14 cellular contexts compared by ENCODE assay signal in the genomic region with DNA sequence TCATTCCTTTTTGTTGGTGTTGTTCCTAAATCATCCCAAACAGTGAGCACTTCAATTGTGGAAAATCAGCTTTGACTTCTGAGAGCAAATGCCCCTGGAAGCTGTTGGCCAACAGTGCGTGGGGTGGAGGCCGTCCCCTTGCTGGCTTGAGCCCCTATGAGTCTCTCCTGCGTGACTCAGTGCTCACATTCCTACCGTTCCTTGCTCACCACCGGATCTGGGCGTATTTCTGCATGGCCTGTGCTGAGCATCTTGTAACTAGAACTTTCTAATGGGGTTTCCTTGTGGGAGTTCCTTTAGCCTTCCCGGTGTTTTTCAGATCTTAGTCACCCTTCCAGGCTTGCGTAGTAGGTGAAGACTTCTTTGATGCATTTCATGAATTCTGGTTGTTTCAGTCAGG. TPM values are rescaled to one million over a fixed set of nuclear protein-coding genes. Genes with fewer than 3 reads are reported as not detected.
DNase-seq lines count a peak whose midpoint lies in the region; ATAC-seq and TF ChIP-seq lines count a peak whose summit lies in the region.
"Had no signal": no experiment of that assay in that cellular context is flagged by ENCODE, and none has a peak within 500 bp of the region (broad histone marks: within the 10 kb centered on the region; RNA-seq: fewer than 3 reads in every experiment).

No MANE protein-coding gene starts in this region.

- H3K4me3 Mint-ChIP-seq in natural killer cell treated with Interleukin-12 subunit alpha and Interleukin-12 subunit beta and Interleukin-15 and Interleukin-18, amount 100 ng/mL, for 72 hours = no peak overlapping the region
- H3K4me3 Mint-ChIP-seq: activated CD4-positive, alpha-beta T cell treated with anti-CD3 and anti-CD28 coated beads for 36 hours; stimulated activated memory B cell treated with anti-CD40 and anti-IgM and Interleukin-4, amounts not matched to agents 10 μg/mL and 1 μg/mL and 100 μg/mL, for 72 hours had no signal

- POLR2A ChIA-PET in SK-N-SH (lab: Yijun Ruan, JAX) = no interaction called here

- peak overlapping the region; percentile 31; the same call in 1 of the 2 replicates for H2AFZ ChIP-seq in SK-N-SH (ENCODE audit: low read depth)

- no peaks in the 10 kb centered on the region for H3K9me2 ChIP-seq in SK-N-SH

- DNase-seq in GM04504 (ENCODE audit: low read depth) (peak; percentile 92), SK-N-SH (no peak), fibroblast of pulmonary artery (ENCODE audit: low read depth) (peak; percentile 98), NCI-H446 treated with DMSO at 0.1 percent for 48 hours (lab: John Stamatoyannopoulos, UW) (no peak)
- DNase-seq in natural killer cell treated with Interleukin-12 subunit alpha and Interleukin-12 subunit beta and Interleukin-15 and Interleukin-18, amount 100 ng/mL, for 72 hours (ENCODE audit: low spot score) = no peak
- DNase-seq: activated CD4-positive, alpha-beta T cell treated with anti-CD3 and anti-CD28 coated beads for 36 hours; NCI-H2081; small intestine had no signal

- no peaks in the 10 kb centered on the region for H3K4me1 Mint-ChIP-seq in natural killer cell treated with Interleukin-12 subunit alpha and Interleukin-12 subunit beta and Interleukin-15 and Interleukin-18, amount 100 ng/mL, for 72 hours (ENCODE audit: low read depth in 2 of 2)
- H3K4me1 Mint-ChIP-seq: stimulated activated memory B cell treated with anti-CD40 and anti-IgM and Interleukin-4, amounts not matched to agents 10 μg/mL and 1 μg/mL and 100 μg/mL, for 72 hours had no signal

- 16% methylated on average over 8 of the region's 8 CpGs for WGBS in SK-N-SH (ENCODE audit: low lambda C conversion rate)

- H3K36me3 Mint-ChIP-seq in natural killer cell treated with Interleukin-12 subunit alpha and Interleukin-12 subunit beta and Interleukin-15 and Interleukin-18, amount 100 ng/mL, for 72 hours = no peaks in the 10 kb centered on the region
- H3K36me3 Mint-ChIP-seq: stimulated activated memory B cell treated with anti-CD40 and anti-IgM and Interleukin-4, amounts not matched to agents 10 μg/mL and 1 μg/mL and 100 μg/mL, for 72 hours had no signal

- no peaks in the 10 kb centered on the region for H3K9me3 Mint-ChIP-seq in natural killer cell treated with Interleukin-12 subunit alpha and Interleukin-12 subunit beta and Interleukin-15 and Interleukin-18, amount 100 ng/mL, for 72 hours

- H3K4me2 ChIP-seq in SK-N-SH (no peak overlapping the region; the same call in 1 of the 2 replicates), skeletal muscle satellite cell (ENCODE audit: low read length) (peak overlapping the region; percentile 22)

- TF ChIP-seq CTCF in SK-N-SH (IDR thresholded peaks at IDR 0.05) = no peak
- TF ChIP-seq CTCF in fibroblast of pulmonary artery (IDR thresholded peaks at IDR 0.05; ENCODE audit: low read length, missing control alignments) = no peak

- H4K20me1 ChIP-seq in SK-N-SH (ENCODE audit: insufficient read depth) = no peaks in the 10 kb centered on the region

- ATAC-seq in HG03571 (IDR thresholded peaks at IDR 0.05; ENCODE audit: unreplicated experiment) (no peak), GM21515 (IDR thresholded peaks at IDR 0.05; ENCODE audit: unreplicated experiment) (no peak)
- no peak for ATAC-seq in natural killer cell treated with Interleukin-12 subunit alpha and Interleukin-12 subunit beta and Interleukin-15 and Interleukin-18, amount 100 ng/mL, for 72 hours
- ATAC-seq: activated CD4-positive, alpha-beta T cell treated with anti-CD3 and anti-CD28 coated beads for 36 hours; stimulated activated memory B cell treated with anti-CD40 and anti-IgM and Interleukin-4, amounts not matched to agents 10 μg/mL and 1 μg/mL and 100 μg/mL, for 72 hours had no signal

- H3F3A ChIP-seq in SK-N-SH (replicated peaks; ENCODE audit: insufficient read depth) = peaks cover 12% of the 10 kb centered on the region

- no peak overlapping the region for H3K4me3 ChIP-seq in SK-N-SH (ENCODE audit: low read depth in 2 of 2, low read length in 1 of 2)
- no peak overlapping the region for H3K4me3 ChIP-seq in fibroblast of pulmonary artery (replicated peaks; ENCODE audit: low read depth, low read length)
- H3K4me3 ChIP-seq in skeletal muscle satellite cell (ENCODE audit: low read length) = no peak overlapping the region
- H3K4me3 ChIP-seq: lung had no signal

- H3K27me3 Mint-ChIP-seq in natural killer cell treated with Interleukin-12 subunit alpha and Interleukin-12 subunit beta and Interleukin-15 and Interleukin-18, amount 100 ng/mL, for 72 hours = peaks cover 0 to 11% of the 10 kb centered on the region in 2 donors

- H3K9me3 ChIP-seq in SK-N-SH = no peaks in the 10 kb centered on the region
- H3K9me3 ChIP-seq in skeletal muscle satellite cell (replicated peaks; ENCODE audit: low read length) = no peaks in the 10 kb centered on the region

- CTCF ChIA-PET in SK-N-SH (lab: Yijun Ruan, JAX) = interaction anchor here (1.6 kb wide), 1 partner anchor 12 kb away, joined by 4 read pairs; no protein-coding TSS in a partner anchor

- no peak overlapping the region for H3K27ac Mint-ChIP-seq in natural killer cell treated with Interleukin-12 subunit alpha and Interleukin-12 subunit beta and Interleukin-15 and Interleukin-18, amount 100 ng/mL, for 72 hours
- H3K27ac Mint-ChIP-seq: stimulated activated memory B cell treated with anti-CD40 and anti-IgM and Interleukin-4, amounts not matched to agents 10 μg/mL and 1 μg/mL and 100 μg/mL, for 72 hours had no signal

- TF ChIP-seq EP300 in SK-N-SH (IDR thresholded peaks at IDR 0.05; ENCODE audit: borderline replicate concordance in 1 of 2, low read depth in 1 of 2, low read length in 1 of 2) = peak in 1 of 2 experiments; percentile 52; a peak in 1 of 4 replicates

- H3K36me3 ChIP-seq in SK-N-SH (replicated peaks in 1 of 2; ENCODE audit: control insufficient read depth in 1 of 2, insufficient read depth in 2 of 2, low read length in 1 of 2) (no peaks in the 10 kb centered on the region), skeletal muscle satellite cell (ENCODE audit: insufficient read depth, low read length) (no peaks in the 10 kb centered on the region)

- peak overlapping the region in 1 of 2 experiments; percentile 59; a peak in 2 of 4 replicates for H3K27ac ChIP-seq in SK-N-SH (ENCODE audit: low read depth in 2 of 2, low read length in 1 of 2)

- no peak for TF ChIP-seq RAD21 in SK-N-SH (IDR thresholded peaks at IDR 0.05; ENCODE audit: low read length)

- H3K79me2 ChIP-seq in SK-N-SH (ENCODE audit: insufficient read depth) = no peaks in the 10 kb centered on the region

- no peaks in the 10 kb centered on the region for H3K27me3 ChIP-seq in SK-N-SH (ENCODE audit: insufficient read depth)
- H3K27me3 ChIP-seq in skeletal muscle satellite cell (ENCODE audit: control insufficient read depth, insufficient read depth, low read length) = no peaks in the 10 kb centered on the region

- peak overlapping the region; percentile 10; the same call in 1 of the 2 replicates for H3K9ac ChIP-seq in SK-N-SH
- H3K9ac ChIP-seq in skeletal muscle satellite cell (ENCODE audit: low read depth, low read length) = peak overlapping the region; percentile 33

- H3K4me1 ChIP-seq in SK-N-SH (ENCODE audit: control insufficient read depth in 1 of 2, insufficient read depth in 2 of 2, low read depth in 1 of 2, low read length in 1 of 2) = peaks cover 0 to 5% of the 10 kb centered on the region in 2 experiments; a peak in 1 of 4 replicates
- peaks cover 30% of the 10 kb centered on the region for H3K4me1 ChIP-seq in skeletal muscle satellite cell (ENCODE audit: control insufficient read depth, insufficient read depth, low read length)

TF ChIP-seq in SK-N-SH, 30 proteins besides CTCF, POLR2A, EP300 and RAD21 (continues in another document):
- TF ChIP-seq FOSL2 (IDR thresholded peaks at IDR 0.05; ENCODE audit: borderline replicate concordance, low read depth) (peak; percentile 96), FOXJ3 (CRISPR knock-in tag; IDR thresholded peaks at IDR 0.05) (no peak), CHD2 (IDR thresholded peaks at IDR 0.05; ENCODE audit: low read length, partially characterized antibody) (no peak), NRF1 (IDR thresholded peaks at IDR 0.05; ENCODE audit: low read depth, low read length) (no peak), SIN3A (IDR thresholded peaks at IDR 0.05; ENCODE audit: borderline replicate concordance, low read depth, low read length) (no peak), JUND (IDR thresholded peaks at IDR 0.05) (peak; percentile 85)
- TF ChIP-seq, protein P1, sequence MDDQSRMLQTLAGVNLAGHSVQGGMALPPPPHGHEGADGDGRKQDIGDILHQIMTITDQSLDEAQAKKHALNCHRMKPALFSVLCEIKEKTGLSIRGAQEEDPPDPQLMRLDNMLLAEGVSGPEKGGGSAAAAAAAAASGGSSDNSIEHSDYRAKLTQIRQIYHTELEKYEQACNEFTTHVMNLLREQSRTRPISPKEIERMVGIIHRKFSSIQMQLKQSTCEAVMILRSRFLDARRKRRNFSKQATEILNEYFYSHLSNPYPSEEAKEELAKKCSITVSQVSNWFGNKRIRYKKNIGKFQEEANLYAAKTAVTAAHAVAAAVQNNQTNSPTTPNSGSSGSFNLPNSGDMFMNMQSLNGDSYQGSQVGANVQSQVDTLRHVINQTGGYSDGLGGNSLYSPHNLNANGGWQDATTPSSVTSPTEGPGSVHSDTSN (IDR thresholded peaks at IDR 0.05) = no peak
- TF ChIP-seq, protein P2, sequence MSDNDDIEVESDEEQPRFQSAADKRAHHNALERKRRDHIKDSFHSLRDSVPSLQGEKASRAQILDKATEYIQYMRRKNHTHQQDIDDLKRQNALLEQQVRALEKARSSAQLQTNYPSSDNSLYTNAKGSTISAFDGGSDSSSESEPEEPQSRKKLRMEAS (IDR thresholded peaks at IDR 0.05; ENCODE audit: low read depth) = peak; percentile 94

RNA-seq across cellular contexts. Expression of gene SERPINA2, which starts 7.2 kb away (rescaled TPM):
- not detected in 2 replicates for polyA plus RNA-seq in SK-N-SH (2012; rRNA removed)
- not detected in 2 replicates for polyA plus RNA-seq in SK-N-SH (2012; cell fraction: cytosol; rRNA removed)
- polyA plus RNA-seq in SK-N-SH (2012; cell fraction: nucleus; rRNA removed) = not detected in 2 replicates
- 0.44 TPM in 1 of 2 replicates, not detected in the other for total RNA-seq in skeletal muscle satellite cell (2012; rRNA removed)
- not detected for total RNA-seq in natural killer cell treated with Interleukin-12 subunit alpha and Interleukin-12 subunit beta and Interleukin-15 and Interleukin-18, amount 100 ng/mL, for 72 hours
- total RNA-seq: activated CD4-positive, alpha-beta T cell treated with anti-CD3 and anti-CD28 coated beads for 36 hours; lung had no signal
- polyA plus RNA-seq: esophagus, small intestine had no signal

RNA-seq across cellular contexts. Expression of gene SERPINA1, which starts 14.7 kb away (rescaled TPM):
- polyA plus RNA-seq in SK-N-SH (2012; rRNA removed) = 10.5 and 11.3 TPM in 2 replicates
- 9.8 and 10.6 TPM in 2 replicates for polyA plus RNA-seq in SK-N-SH (2012; cell fraction: cytosol; rRNA removed)
- polyA plus RNA-seq in SK-N-SH (2012; cell fraction: nucleus; rRNA removed) = 4.5 and 6.2 TPM in 2 replicates
- total RNA-seq in skeletal muscle satellite cell (2012; rRNA removed) = under 0.01 and 0.44 TPM in 2 replicates
- under 1 TPM in 1 of 2 donors, not detected in 1; 0.38 TPM for total RNA-seq in natural killer cell treated with Interleukin-12 subunit alpha and Interleukin-12 subunit beta and Interleukin-15 and Interleukin-18, amount 100 ng/mL, for 72 hours

RNA-seq across cellular contexts. Expression of gene SERPINA6, which starts 50.6 kb away (rescaled TPM):
- polyA plus RNA-seq in SK-N-SH (2012; rRNA removed) = 0.46 and 0.65 TPM in 2 replicates
- polyA plus RNA-seq in SK-N-SH (2012; cell fraction: cytosol; rRNA removed) = 0.32 and 0.56 TPM in 2 replicates
- polyA plus RNA-seq in SK-N-SH (2012; cell fraction: nucleus; rRNA removed) = 0.20 and 0.29 TPM in 2 replicates
- 0.22 TPM in 1 of 2 replicates, not detected in the other for total RNA-seq in skeletal muscle satellite cell (2012; rRNA removed)
- not detected for total RNA-seq in natural killer cell treated with Interleukin-12 subunit alpha and Interleukin-12 subunit beta and Interleukin-15 and Interleukin-18, amount 100 ng/mL, for 72 hours
- total RNA-seq: activated CD4-positive, alpha-beta T cell treated with anti-CD3 and anti-CD28 coated beads for 36 hours had no signal

Comparison
In these comparisons a context has a peak if more than half of its experiments do, and no peak if none do; other contexts are left out.
1. DNase-seq: peak in GM04504 (single experiment) and fibroblast of pulmonary artery (single experiment); none in SK-N-SH (single experiment), NCI-H446 treated with DMSO at 0.1 percent for 48 hours (single experiment) and natural killer cell treated with Interleukin-12 subunit alpha and Interleukin-12 subunit beta and Interleukin-15 and Interleukin-18, amount 100 ng/mL, for 72 hours (single experiment).